ENCODE assay signal across 19 cellular contexts in the genomic region with DNA sequence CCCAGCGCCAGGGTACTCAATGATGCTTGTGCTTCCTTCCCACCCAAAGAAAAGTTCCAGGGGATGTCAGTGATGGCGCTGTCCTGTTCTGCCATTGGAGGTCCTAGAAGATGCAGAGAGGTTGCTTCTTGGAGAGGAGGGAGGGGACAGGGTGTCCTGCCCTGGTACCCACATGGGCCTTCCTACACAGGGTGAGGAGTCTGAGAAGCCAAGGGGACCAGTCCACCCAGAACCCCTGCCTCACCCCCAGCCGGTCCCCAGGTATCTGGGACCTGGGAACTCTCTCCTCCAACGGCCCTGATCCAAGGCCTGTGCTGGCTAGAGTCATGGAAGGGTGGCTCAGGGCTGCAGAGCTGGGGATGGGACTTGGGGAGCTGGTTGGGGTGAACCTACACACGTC.
DNase-seq lines count a peak whose midpoint lies in the region; ATAC-seq and TF ChIP-seq lines count a peak whose summit lies in the region.
"Had no signal": no experiment of that assay in that cellular context is flagged by ENCODE, and none has a peak within 500 bp of the region (broad histone marks: within the 10 kb centered on the region; RNA-seq: fewer than 3 reads in every experiment).

No MANE protein-coding gene starts in this region.

- ATAC-seq in stimulated activated naive CD8-positive, alpha-beta T cell treated with anti-CD3 and anti-CD28 coated beads, Interleukin-15, amount 100 ng/mL, for 72 hours = no peak
- no peak for ATAC-seq in stimulated activated naive CD8-positive, alpha-beta T cell treated with anti-CD3 and anti-CD28 coated beads, Interleukin-15, Interleukin-2, amounts not matched to agents 100 U/mL and 50 U/mL, for 24 hours
- ATAC-seq: HCT116 had no signal

- peak overlapping the region in 1 of 4 donors; percentile 84 for H3K27ac ChIP-seq in esophagus muscularis mucosa (replicated peaks in 1 of 4)
- H3K27ac ChIP-seq: GM23248 had no signal

- peak overlapping the region; percentile 15 to 39 for H3K27ac Mint-ChIP-seq in stimulated activated naive CD8-positive, alpha-beta T cell treated with anti-CD3 and anti-CD28 coated beads, Interleukin-15, amount 100 ng/mL, for 72 hours
- H3K27ac Mint-ChIP-seq in chondrocyte (ENCODE audit: unreplicated experiment) = peak overlapping the region; percentile 42
- H3K27ac Mint-ChIP-seq: CD4-positive, alpha-beta memory T cell had no signal

- WGBS in esophagus muscularis mucosa = 81% methylated on average over 4 of the region's 5 CpGs

- no peak overlapping the region for H3K4me3 Mint-ChIP-seq in stimulated activated naive CD8-positive, alpha-beta T cell treated with anti-CD3 and anti-CD28 coated beads, Interleukin-15, amount 100 ng/mL, for 72 hours
- H3K4me3 Mint-ChIP-seq in chondrocyte (ENCODE audit: unreplicated experiment) = no peak overlapping the region
- H3K4me3 Mint-ChIP-seq: CD4-positive, alpha-beta memory T cell; H9 had no signal

- peaks cover 5% of the 10 kb centered on the region for H3K4me1 Mint-ChIP-seq in stimulated activated naive CD8-positive, alpha-beta T cell treated with anti-CD3 and anti-CD28 coated beads, Interleukin-15, amount 100 ng/mL, for 72 hours
- peaks cover 24% of the 10 kb centered on the region for H3K4me1 Mint-ChIP-seq in chondrocyte (ENCODE audit: low read depth)

- H3K4me1 ChIP-seq in esophagus muscularis mucosa = peaks cover 25 to 38% (median 32%) of the 10 kb centered on the region in 4 donors

- H3K36me3 ChIP-seq in esophagus muscularis mucosa = no peaks in the 10 kb centered on the region

- H3K9me3 Mint-ChIP-seq in stimulated activated naive CD8-positive, alpha-beta T cell treated with anti-CD3 and anti-CD28 coated beads, Interleukin-15, amount 100 ng/mL, for 72 hours = no peaks in the 10 kb centered on the region
- H3K9me3 Mint-ChIP-seq in chondrocyte (ENCODE audit: low read depth) = no peaks in the 10 kb centered on the region
- H3K9me3 Mint-ChIP-seq: CD4-positive, alpha-beta memory T cell; H9 had no signal

- no peaks in the 10 kb centered on the region for H3K27me3 ChIP-seq in esophagus muscularis mucosa

- H3K9me3 ChIP-seq in esophagus muscularis mucosa = peaks cover 0 to 4% (median 0%) of the 10 kb centered on the region in 4 donors

- H3K36me3 Mint-ChIP-seq in chondrocyte (ENCODE audit: low read depth) = no peaks in the 10 kb centered on the region
- H3K36me3 Mint-ChIP-seq: CD4-positive, alpha-beta memory T cell had no signal

- TF ChIP-seq CTCF in chondrocyte (IDR thresholded peaks at IDR 0.05) = no peak
- no peak for TF ChIP-seq CTCF in esophagus muscularis mucosa (IDR thresholded peaks at IDR 0.05)
- TF ChIP-seq CTCF in GM13976 (IDR thresholded peaks at IDR 0.05; ENCODE audit: borderline replicate concordance, control extremely low read depth, extremely low read depth, insufficient read depth, missing control alignments) = no peak

- peaks cover 23% of the 10 kb centered on the region for H3K27me3 Mint-ChIP-seq in stimulated activated naive CD8-positive, alpha-beta T cell treated with anti-CD3 and anti-CD28 coated beads, Interleukin-15, amount 100 ng/mL, for 72 hours
- H3K27me3 Mint-ChIP-seq in chondrocyte (ENCODE audit: low read depth) = no peaks in the 10 kb centered on the region

- no peak for TF ChIP-seq EP300 in esophagus muscularis mucosa (IDR thresholded peaks at IDR 0.05)

- TF ChIP-seq POLR2A in esophagus muscularis mucosa (IDR thresholded peaks at IDR 0.05; ENCODE audit: low read depth) = no peak

- no peak overlapping the region for H3K4me3 ChIP-seq in esophagus muscularis mucosa
- H3K4me3 ChIP-seq: GM23248 had no signal

- in situ Hi-C loops in GM13976 (cut with MboI; ENCODE audit: low sequenced_read_pairs, unreplicated experiment) = no loop called here

- DNase-seq in stimulated activated naive CD8-positive, alpha-beta T cell treated with anti-CD3 and anti-CD28 coated beads, Interleukin-15, amount 100 ng/mL, for 72 hours = no peak
- DNase-seq in stimulated activated naive CD8-positive, alpha-beta T cell treated with anti-CD3 and anti-CD28 coated beads, Interleukin-15, Interleukin-2, amounts not matched to agents 100 U/mL and 50 U/mL, for 24 hours = no peak
- DNase-seq in chondrocyte (ENCODE audit: low spot score) = no peak
- DNase-seq in esophagus muscularis mucosa (ENCODE audit: extremely low spot score) = peak; percentile 86
- peak; percentile 36 for DNase-seq in ureter (ENCODE audit: low spot score)
- no peak for DNase-seq in NCI-H2196 treated with DMSO at 0.1 percent for 48 hours (lab: John Stamatoyannopoulos, UW; ENCODE audit: unreplicated experiment)
- DNase-seq in GM13976 (ENCODE audit: low spot score) = no peak
- DNase-seq in NCI-H526 (lab: John Stamatoyannopoulos, UW) = no peak
- DNase-seq: 8988T; C1 segment of cervical spinal cord; Calu3; CD4-positive, alpha-beta memory T cell; COR-L47; DMS53; DMS79 treated with DMSO at 0.1 percent for 48 hours; GF-D8; GM23248; H9 had no signal

- intact Hi-C loops in esophagus muscularis mucosa (cut with DNase I) = loop anchor here (5.0 to 10.0 kb wide), 2 partner anchors 282 to 390 kb away; a partner anchor contains a TSS

Comparison
In these comparisons a context has a peak if more than half of its experiments do, and no peak if none do; other contexts are left out.
1. DNase-seq: peak in esophagus muscularis mucosa (single experiment) and ureter (single experiment); none in stimulated activated naive CD8-positive, alpha-beta T cell treated with anti-CD3 and anti-CD28 coated beads, Interleukin-15, amount 100 ng/mL, for 72 hours (0 of 2), stimulated activated naive CD8-positive, alpha-beta T cell treated with anti-CD3 and anti-CD28 coated beads, Interleukin-15, Interleukin-2, amounts not matched to agents 100 U/mL and 50 U/mL, for 24 hours (single experiment), chondrocyte (single experiment), NCI-H2196 treated with DMSO at 0.1 percent for 48 hours (single experiment), GM13976 (single experiment) and NCI-H526 (0 of 2).